Comparison of ENCODE assay signal across 17 cellular contexts in genomic region chr1:74512516-74512915, GRCh38. TPM values are rescaled to one million over a fixed set of nuclear protein-coding genes. Genes with fewer than 3 reads are reported as not detected.
A peak's percentile ranks its signal among the peaks of the same experiment; 100 is the strongest.
DNase-seq lines count a peak whose midpoint lies in the region; ATAC-seq, FAIRE-seq and TF ChIP-seq lines count a peak whose summit lies in the region.
"Had no signal": no experiment of that assay in that cellular context is flagged by ENCODE, and none has a peak within 500 bp of the region (broad histone marks: within the 10 kb centered on the region; RNA-seq: fewer than 3 reads in every experiment).

TSS of gene LRRC53 (minus strand) at chr1:74512611. CDS start at chr1:74483349, 29,262 bp downstream.

- H3K4me1 Mint-ChIP-seq in astrocyte (ENCODE audit: low read depth, unreplicated experiment) = peaks cover 11% of the 10 kb centered on the region

- H3K36me3 ChIP-seq in astrocyte (ENCODE audit: insufficient read depth, low read length) (no peaks in the 10 kb centered on the region), right lobe of liver (no peaks in the 10 kb centered on the region)

- no peak within 1 kb of the TSS for H3K4me2 ChIP-seq in astrocyte (ENCODE audit: low read length)

- no peaks in the 10 kb centered on the region for H3K4me1 ChIP-seq in astrocyte (ENCODE audit: insufficient read depth, low read length)
- H3K4me1 ChIP-seq in right lobe of liver = no peaks in the 10 kb centered on the region

- no peak for TF ChIP-seq POLR2A in right lobe of liver (IDR thresholded peaks at IDR 0.05)

- no peak for TF ChIP-seq CTCF in astrocyte (IDR thresholded peaks at IDR 0.05; ENCODE audit: insufficient read depth, low read depth, low read length)
- TF ChIP-seq CTCF in right lobe of liver (IDR thresholded peaks at IDR 0.05) = no peak

- H3K9ac ChIP-seq in astrocyte (ENCODE audit: low read length) = no peak within 1 kb of the TSS

- H3K27me3 ChIP-seq in astrocyte (ENCODE audit: insufficient read depth, low read length) (peaks cover 4% of the 10 kb centered on the region), right lobe of liver (no peaks in the 10 kb centered on the region)

- no peak for FAIRE-seq in astrocyte (lab: Jason Lieb, UNC)
- FAIRE-seq: GM12878, GM18507, GM19239 had no signal

- DNase-seq in NCI-H82 (lab: John Stamatoyannopoulos, UW) (peak; percentile 25), NCI-H82 treated with DMSO at 0.1 percent for 48 hours (lab: John Stamatoyannopoulos, UW; ENCODE audit: unreplicated experiment) (no peak), astrocyte (ENCODE audit: low read depth) (no peak), left ventricle myocardium superior (no peak), superior temporal gyrus (ENCODE audit: extremely low spot score) (peak; percentile 60), islet precursor cell (no peak), NCI-H2107 (lab: John Stamatoyannopoulos, UW) (no peak), right lobe of liver (no peak)
- DNase-seq: C1 segment of cervical spinal cord, NCI-H1436, NCI-H2081, NCI-H524 treated with DMSO at 0.1 percent for 48 hours, PC-3 had no signal

- peak within 1 kb of the TSS; percentile 9 for H3K27ac Mint-ChIP-seq in astrocyte (ENCODE audit: unreplicated experiment)

- H4K20me1 ChIP-seq in astrocyte (ENCODE audit: insufficient read depth, low read length) = no peaks in the 10 kb centered on the region

- H3K79me2 ChIP-seq in astrocyte (ENCODE audit: insufficient read depth, low read length) = no peaks in the 10 kb centered on the region

- intact Hi-C loops in left ventricle myocardium superior (cut with micrococcal nuclease) (no loop called here), right lobe of liver (cut with DNase I) (no loop called here)

- no peaks in the 10 kb centered on the region for H3K36me3 Mint-ChIP-seq in astrocyte (ENCODE audit: low read depth, unreplicated experiment)

- no peaks in the 10 kb centered on the region for H3K27me3 Mint-ChIP-seq in astrocyte (ENCODE audit: low read depth, unreplicated experiment)

- no peak within 1 kb of the TSS for H3K4me3 Mint-ChIP-seq in astrocyte (ENCODE audit: unreplicated experiment)

- no peaks in the 10 kb centered on the region for H3K9me3 ChIP-seq in astrocyte (ENCODE audit: insufficient read depth, low read depth, low read length)
- H3K9me3 ChIP-seq in right lobe of liver = no peaks in the 10 kb centered on the region

- H3K4me3 ChIP-seq in astrocyte (ENCODE audit: insufficient read depth, low read depth, low read length) = no peak within 1 kb of the TSS
- H3K4me3 ChIP-seq in right lobe of liver = no peak within 1 kb of the TSS
- H3K4me3 ChIP-seq: GM12878 had no signal

- peaks cover 3% of the 10 kb centered on the region for H3K9me3 Mint-ChIP-seq in astrocyte (ENCODE audit: unreplicated experiment)

- ATAC-seq in left ventricle myocardium superior (peak; percentile 93), right lobe of liver (no peak)
- ATAC-seq: GM12878, PC-3 had no signal

- 14% methylated on average over 2 of the region's 2 CpGs for WGBS in right lobe of liver (ENCODE audit: insufficient coverage, low coverage, low lambda C conversion rate, missing lambda C conversion rate)

- no peak within 1 kb of the TSS for H2AFZ ChIP-seq in astrocyte (ENCODE audit: low read depth, low read length)

- H3K27ac ChIP-seq in astrocyte (ENCODE audit: low read depth, low read length) (no peak within 1 kb of the TSS), right lobe of liver (no peak within 1 kb of the TSS)

RNA-seq across cellular contexts. Expression of gene LRRC53, which starts in this region (rescaled TPM):
- total RNA-seq in astrocyte (not detected in 2 replicates), left ventricle myocardium superior (not detected), right lobe of liver (not detected)
- total RNA-seq: A172, GM12878, PC-3 had no signal

Comparison
In these comparisons a context has a peak if more than half of its experiments do, and no peak if none do; other contexts are left out.
1. DNase-seq: peak in NCI-H82 (single experiment) and superior temporal gyrus (single experiment); none in NCI-H82 treated with DMSO at 0.1 percent for 48 hours (single experiment), astrocyte (single experiment), left ventricle myocardium superior (single experiment), islet precursor cell (single experiment), NCI-H2107 (single experiment) and right lobe of liver (0 of 3).
2. Peak in ATAC-seq in left ventricle myocardium superior; RNA of the gene not detected or under 1 TPM.